Comparison of ENCODE assay signal across 1 cellular context in genomic region chr14:81303258-81303935, GRCh38.
A peak's percentile ranks its signal among the peaks of the same experiment; 100 is the strongest.
TF ChIP-seq lines count a peak whose summit lies in the region.

No MANE protein-coding gene starts in this region.

TF ChIP-seq in HepG2, 621 proteins besides CTCF, POLR2A, EP300 and RAD21 (continued from another document and continues in another):
- no peak for TF ChIP-seq ZNF567 (CRISPR knock-in tag; IDR thresholded peaks at IDR 0.05; ENCODE audit: borderline replicate concordance)
- no peak for TF ChIP-seq FIP1L1 (IDR thresholded peaks at IDR 0.05; ENCODE audit: borderline replicate concordance, insufficient read depth, low read depth, low read length)
- TF ChIP-seq ZNF746 (CRISPR knock-in tag; IDR thresholded peaks at IDR 0.05) = peak; percentile 88
- TF ChIP-seq TFDP1 (CRISPR knock-in tag; IDR thresholded peaks at IDR 0.05; ENCODE audit: borderline replicate concordance) = peak; percentile 43; the same call in 1 of the 2 replicates
- 0 out of 2 replicates have a peak, but pooled peaks have one; percentile 37 for TF ChIP-seq IRF9 (CRISPR knock-in tag; IDR thresholded peaks at IDR 0.05; ENCODE audit: borderline replicate concordance)
- TF ChIP-seq ZMYM2 (CRISPR knock-in tag; IDR thresholded peaks at IDR 0.05) = peak; percentile 93
- TF ChIP-seq STAT5B (CRISPR knock-in tag; IDR thresholded peaks at IDR 0.05) = no peak
- no peak for TF ChIP-seq ZNF235 (CRISPR knock-in tag; IDR thresholded peaks at IDR 0.05; ENCODE audit: borderline replicate concordance)
- peak; percentile 94 for TF ChIP-seq NR2F6 (IDR thresholded peaks at IDR 0.05)
- peak; percentile 93 for TF ChIP-seq NR2F6 (CRISPR knock-in tag; IDR thresholded peaks at IDR 0.05)
- TF ChIP-seq ZNF713 (CRISPR knock-in tag; IDR thresholded peaks at IDR 0.05) = no peak
- no peak for TF ChIP-seq ZNF101 (CRISPR knock-in tag; IDR thresholded peaks at IDR 0.05; ENCODE audit: borderline replicate concordance, low read depth)
- no peak for TF ChIP-seq ZFP36L1 (CRISPR knock-in tag; IDR thresholded peaks at IDR 0.05)
- TF ChIP-seq ZBTB44 (CRISPR knock-in tag; IDR thresholded peaks at IDR 0.05) = no peak
- 0 out of 2 replicates have a peak, but pooled peaks have one; percentile 45 for TF ChIP-seq UBTF (CRISPR knock-in tag; IDR thresholded peaks at IDR 0.05)
- peak; percentile 85 for TF ChIP-seq BCL6 (CRISPR knock-in tag; IDR thresholded peaks at IDR 0.05)
- TF ChIP-seq ZBTB8A (CRISPR knock-in tag; IDR thresholded peaks at IDR 0.05; ENCODE audit: borderline replicate concordance, low read depth) = no peak
- peak; percentile 40; the same call in 1 of the 2 replicates for TF ChIP-seq ZNF629 (CRISPR knock-in tag; conservative IDR thresholded peaks at IDR 0.05)
- TF ChIP-seq NR1H2 (CRISPR knock-in tag; IDR thresholded peaks at IDR 0.05; ENCODE audit: borderline replicate concordance, low read depth) = no peak
- no peak for TF ChIP-seq ZNF256 (CRISPR knock-in tag; conservative IDR thresholded peaks at IDR 0.05)
- no peak for TF ChIP-seq MATR3 (CRISPR knock-in tag; IDR thresholded peaks at IDR 0.05)
- no peak for TF ChIP-seq KIAA2018 (CRISPR knock-in tag; IDR thresholded peaks at IDR 0.05; ENCODE audit: borderline replicate concordance)
- TF ChIP-seq GRHL1 (CRISPR knock-in tag; conservative IDR thresholded peaks at IDR 0.05) = no peak
- no peak for TF ChIP-seq SUZ12 (IDR thresholded peaks at IDR 0.05; ENCODE audit: low read depth, low read length)
- TF ChIP-seq ZFP1 (CRISPR knock-in tag; IDR thresholded peaks at IDR 0.05) = peak; percentile 88
- TF ChIP-seq ZNF136 (CRISPR knock-in tag; IDR thresholded peaks at IDR 0.05; ENCODE audit: low read depth) = 0 out of 2 replicates have a peak, but pooled peaks have one; percentile 26
- TF ChIP-seq SP4 (CRISPR knock-in tag; IDR thresholded peaks at IDR 0.05) = 0 out of 2 replicates have a peak, but pooled peaks have one; percentile 28
- TF ChIP-seq SKIL (CRISPR knock-in tag; IDR thresholded peaks at IDR 0.05; ENCODE audit: borderline replicate concordance) = peak; percentile 59; the same call in 1 of the 2 replicates
- peak; percentile 71; the same call in 1 of the 2 replicates for TF ChIP-seq ZNF503 (CRISPR knock-in tag; IDR thresholded peaks at IDR 0.05)
- no peak for TF ChIP-seq ETS1 (CRISPR knock-in tag; IDR thresholded peaks at IDR 0.05)
- no peak for TF ChIP-seq ZBTB2 (CRISPR knock-in tag; IDR thresholded peaks at IDR 0.05; ENCODE audit: low read depth)
